8 cellular contexts compared by ENCODE assay signal in genomic region chr5:126777974-126778674, GRCh38.
DNase-seq lines count a peak whose midpoint lies in the region; ATAC-seq, FAIRE-seq and TF ChIP-seq lines count a peak whose summit lies in the region.

No MANE protein-coding gene starts in this region.

- peak; percentile 98 for FAIRE-seq in GM18507 (lab: Jason Lieb, UNC)

- no peak for TF ChIP-seq CTCF in astrocyte of the cerebellum (IDR thresholded peaks at IDR 0.05; ENCODE audit: low read depth, low read length, missing control alignments)
- TF ChIP-seq CTCF in retinal pigment epithelial cell (conservative IDR thresholded peaks at IDR 0.05; ENCODE audit: low read depth, low read length) = no peak

- H3K4me3 ChIP-seq in astrocyte of the cerebellum (ENCODE audit: low read depth, low read length) = peak overlapping the region; percentile 95
- peak overlapping the region; percentile 91 for H3K4me3 ChIP-seq in retinal pigment epithelial cell (ENCODE audit: low read length)

- in situ Hi-C loops in astrocyte of the cerebellum (cut with HindIII; ENCODE audit: low sequenced_read_pairs) = loop anchor here (25.0 kb wide), 1 partner anchor 116 kb away; no protein-coding TSS in a partner anchor

- DNase-seq in GM18507 (ENCODE audit: extremely low spot score, insufficient read length, low read depth) = peak; percentile 65
- peak; percentile 72 to 75 for DNase-seq in NCI-H1930 (lab: John Stamatoyannopoulos, UW)
- peak; percentile 86 for DNase-seq in T-helper 9 cell
- DNase-seq in astrocyte of the cerebellum (ENCODE audit: low read depth) = peak; percentile 86
- peak; percentile 79 to 83 for DNase-seq in hippocampal formation (lab: John Stamatoyannopoulos, UW)
- DNase-seq in retinal pigment epithelial cell (ENCODE audit: low read depth) = peak; percentile 79
- DNase-seq in cortex of kidney (lab: John Stamatoyannopoulos, UW) = no peak

- peak; percentile 59 for ATAC-seq in HG02973 (IDR thresholded peaks at IDR 0.05; ENCODE audit: unreplicated experiment)
